ENCODE assay signal across 8 cellular contexts in the genomic region with DNA sequence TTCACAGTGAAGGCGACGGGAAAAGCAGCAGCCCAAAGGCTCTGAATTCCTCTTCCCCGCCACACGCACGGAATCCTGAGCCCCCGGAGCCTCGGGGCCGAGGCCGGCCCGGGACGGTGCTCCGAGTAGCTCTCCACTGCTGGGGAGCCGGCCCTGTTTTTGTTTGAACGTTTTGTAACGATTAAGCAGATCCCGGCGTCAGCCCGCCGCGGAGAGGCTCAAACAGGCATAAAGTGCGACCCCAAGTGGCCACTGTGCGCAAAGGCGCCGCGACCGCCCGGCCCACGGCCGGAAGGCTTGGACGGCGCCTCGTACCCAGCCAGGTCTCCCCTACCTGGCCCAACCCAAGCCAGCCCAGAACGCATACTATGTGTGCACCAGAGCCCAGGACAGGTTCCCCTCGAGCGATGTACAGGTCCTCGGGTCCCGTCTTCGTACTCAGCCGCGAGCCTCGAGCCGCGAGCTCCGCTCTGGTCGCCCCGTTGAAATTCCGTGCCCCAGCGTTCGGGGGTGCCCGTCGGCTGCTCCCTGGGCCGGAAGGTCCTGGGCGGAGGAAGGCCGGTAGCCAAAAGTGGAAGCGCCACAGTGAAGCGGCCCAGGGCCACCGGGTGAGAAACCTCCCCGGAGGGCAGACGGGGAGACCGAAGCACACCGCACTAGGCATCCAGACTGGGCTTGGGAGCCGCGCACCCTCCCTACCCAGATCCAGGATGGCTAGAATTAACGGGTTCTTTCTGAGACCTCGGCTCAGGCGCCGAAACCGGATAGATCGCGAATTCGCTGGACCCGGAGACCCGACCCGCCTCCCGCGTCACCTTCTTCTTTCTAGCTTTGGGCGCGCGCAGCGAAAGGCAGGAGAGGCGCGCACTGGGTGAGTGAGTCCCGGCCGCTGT. TPM values are rescaled to one million over a fixed set of nuclear protein-coding genes. Genes with fewer than 3 reads are reported as not detected.
DNase-seq lines count a peak whose midpoint lies in the region; ATAC-seq and TF ChIP-seq lines count a peak whose summit lies in the region.

No MANE protein-coding gene starts in this region.

- peaks cover 49 to 58% of the 10 kb centered on the region in 2 donors for H3K27me3 Mint-ChIP-seq in CD4-positive, alpha-beta memory T cell
- peaks cover 90% of the 10 kb centered on the region for H3K27me3 Mint-ChIP-seq in activated naive CD8-positive, alpha-beta T cell treated with anti-CD3 and anti-CD28 coated beads, Interleukin-2, amount 10 ng/mL, durations not matched to agents 7 days and 5 days
- H3K27me3 Mint-ChIP-seq in osteocyte (ENCODE audit: unreplicated experiment), result peaks cover 50% of the 10 kb centered on the region

- peak in 4 of 5 donors; percentile 32 to 43 (median 37) for DNase-seq in CD4-positive, alpha-beta memory T cell
- DNase-seq in KBM-7 (peak; percentile 79), SK-N-DZ (ENCODE audit: low spot score) (peak; percentile 91), Right ventricle myocardium superior (peak; percentile 96), osteocyte (ENCODE audit: extremely low spot score, unreplicated experiment) (peak; percentile 96), ureter (ENCODE audit: low spot score) (peak; percentile 94)
- peak; percentile 85 for DNase-seq in activated naive CD8-positive, alpha-beta T cell treated with anti-CD3 and anti-CD28 coated beads, Interleukin-2, amount 10 ng/mL, durations not matched to agents 7 days and 5 days

- H3K4me3 Mint-ChIP-seq in CD4-positive, alpha-beta memory T cell, result peak overlapping the region; percentile 64 to 86 (median 76)
- peak overlapping the region; percentile 80 for H3K4me3 Mint-ChIP-seq in activated naive CD8-positive, alpha-beta T cell treated with anti-CD3 and anti-CD28 coated beads, Interleukin-2, amount 10 ng/mL, durations not matched to agents 7 days and 5 days
- H3K4me3 Mint-ChIP-seq in osteocyte (ENCODE audit: unreplicated experiment), result peak overlapping the region; percentile 79

- ATAC-seq in GM19463 (IDR thresholded peaks at IDR 0.05; ENCODE audit: unreplicated experiment), result peak; percentile 58
- ATAC-seq in activated naive CD8-positive, alpha-beta T cell treated with anti-CD3 and anti-CD28 coated beads, Interleukin-2, amount 10 ng/mL, durations not matched to agents 7 days and 5 days (ENCODE audit: low read depth), result peak; percentile 48
- peak; percentile 64 for ATAC-seq in Right ventricle myocardium superior (ENCODE audit: poor library complexity)

- no peaks in the 10 kb centered on the region for H3K36me3 ChIP-seq in CD4-positive, alpha-beta memory T cell (ENCODE audit: insufficient read depth, low read length)

- H3K27me3 ChIP-seq in CD4-positive, alpha-beta memory T cell (ENCODE audit: insufficient read depth, low read length), result peaks cover 18% of the 10 kb centered on the region

- H3K4me1 ChIP-seq in CD4-positive, alpha-beta memory T cell (ENCODE audit: insufficient read depth, low read length), result peaks cover 11% of the 10 kb centered on the region

- TF ChIP-seq CTCF in osteocyte (IDR thresholded peaks at IDR 0.05), result peak; percentile 97

- H3K9me3 ChIP-seq in CD4-positive, alpha-beta memory T cell (ENCODE audit: control insufficient read depth in 1 of 2, low read length in 2 of 2), result no peaks in the 10 kb centered on the region

- intact Hi-C loops in CD4-positive, alpha-beta memory T cell (cut with micrococcal nuclease), result no loop called here
- intact Hi-C loops in Right ventricle myocardium superior (cut with DNase I), result loop anchor here (5.0 to 10.0 kb wide), 4 partner anchors 405 to 805 kb away; no protein-coding TSS in a partner anchor

- peak overlapping the region in 1 of 2 donors; percentile 31 for H3K4me3 ChIP-seq in CD4-positive, alpha-beta memory T cell (ENCODE audit: low read length in 2 of 2)

- H3K9me3 Mint-ChIP-seq in CD4-positive, alpha-beta memory T cell, result peaks cover 0 to 5% (median 0%) of the 10 kb centered on the region in 8 donors
- no peaks in the 10 kb centered on the region for H3K9me3 Mint-ChIP-seq in activated naive CD8-positive, alpha-beta T cell treated with anti-CD3 and anti-CD28 coated beads, Interleukin-2, amount 10 ng/mL, durations not matched to agents 7 days and 5 days
- H3K9me3 Mint-ChIP-seq in osteocyte (ENCODE audit: unreplicated experiment), result no peaks in the 10 kb centered on the region

- peaks cover 0 to 13% (median 9%) of the 10 kb centered on the region in 4 donors for H3K4me1 Mint-ChIP-seq in CD4-positive, alpha-beta memory T cell
- peaks cover 9% of the 10 kb centered on the region for H3K4me1 Mint-ChIP-seq in activated naive CD8-positive, alpha-beta T cell treated with anti-CD3 and anti-CD28 coated beads, Interleukin-2, amount 10 ng/mL, durations not matched to agents 7 days and 5 days
- peaks cover 30% of the 10 kb centered on the region for H3K4me1 Mint-ChIP-seq in osteocyte (ENCODE audit: unreplicated experiment)

- in situ Hi-C loops in KBM-7 (cut with MboI; ENCODE audit: low pct_unique_long_range_greater_than_20kb, low sequenced_read_pairs), result no loop called here

- CTCF ChIA-PET in CD4-positive, alpha-beta memory T cell (lab: Charles Lee; ENCODE audit: partially characterized antibody), result interaction anchor here (1.0 kb wide), 1 partner anchor 1640 kb away, joined by 3 read pairs; no protein-coding TSS in a partner anchor

- H3K27ac Mint-ChIP-seq in CD4-positive, alpha-beta memory T cell, result no peak overlapping the region
- H3K27ac Mint-ChIP-seq in activated naive CD8-positive, alpha-beta T cell treated with anti-CD3 and anti-CD28 coated beads, Interleukin-2, amount 10 ng/mL, durations not matched to agents 7 days and 5 days, result peak overlapping the region; percentile 25
- H3K27ac Mint-ChIP-seq in osteocyte (ENCODE audit: unreplicated experiment), result peak overlapping the region; percentile 95

- H3K36me3 Mint-ChIP-seq in CD4-positive, alpha-beta memory T cell, result no peaks in the 10 kb centered on the region
- H3K36me3 Mint-ChIP-seq in activated naive CD8-positive, alpha-beta T cell treated with anti-CD3 and anti-CD28 coated beads, Interleukin-2, amount 10 ng/mL, durations not matched to agents 7 days and 5 days, result no peaks in the 10 kb centered on the region
- peaks cover 2% of the 10 kb centered on the region for H3K36me3 Mint-ChIP-seq in osteocyte (ENCODE audit: unreplicated experiment)

- POLR2A ChIA-PET in CD4-positive, alpha-beta memory T cell (lab: Charles Lee; ENCODE audit: partially characterized antibody), result no interaction called here
- POLR2A ChIA-PET in activated naive CD8-positive, alpha-beta T cell treated with anti-CD3 and anti-CD28 coated beads, Interleukin-2, amount 10 ng/mL, durations not matched to agents 7 days and 5 days (lab: Charles Lee), result no interaction called here

- H3K27ac ChIP-seq in CD4-positive, alpha-beta memory T cell (ENCODE audit: low read depth, low read length), result no peak overlapping the region

RNA-seq across cellular contexts. Expression of a gene that starts 1.2 kb away (rescaled TPM):
- total RNA-seq in CD4-positive, alpha-beta memory T cell, result 1 to 10 TPM; 2.2 to 2.6 TPM
- polyA plus RNA-seq in CD4-positive, alpha-beta memory T cell, result under 1 TPM in 1 of 2 donors, not detected in 1; 0.07 TPM
- 3.6 and 3.8 TPM in 2 replicates for polyA plus RNA-seq in SK-N-DZ (2014; cell fraction: cytosol; rRNA removed)
- polyA plus RNA-seq in SK-N-DZ (2014; cell fraction: nucleus; rRNA removed), result 2.0 and 4.6 TPM in 2 replicates
- 1 to 10 TPM; 2.4 to 3.1 TPM for total RNA-seq in activated naive CD8-positive, alpha-beta T cell treated with anti-CD3 and anti-CD28 coated beads, Interleukin-2, amount 10 ng/mL, durations not matched to agents 7 days and 5 days
- total RNA-seq in Right ventricle myocardium superior, result 14.7 TPM
- 27.6 and 31.9 TPM in 2 replicates for total RNA-seq in osteocyte
- total RNA-seq in ureter, result 17.3 TPM

Comparison
In these comparisons a context has a peak if more than half of its experiments do, and no peak if none do; other contexts are left out.
1. DNase-seq: peak in every context shown above with its lines; median percentile 96 in Right ventricle myocardium superior; 96 in osteocyte; 94 in ureter; 91 in SK-N-DZ; 85 in activated naive CD8-positive, alpha-beta T cell treated with anti-CD3 and anti-CD28 coated beads, Interleukin-2, amount 10 ng/mL, durations not matched to agents 7 days and 5 days; 79 in KBM-7; 37 in CD4-positive, alpha-beta memory T cell.
2. H3K27ac Mint-ChIP-seq: peak in activated naive CD8-positive, alpha-beta T cell treated with anti-CD3 and anti-CD28 coated beads, Interleukin-2, amount 10 ng/mL, durations not matched to agents 7 days and 5 days (single experiment) and osteocyte (single experiment); none in CD4-positive, alpha-beta memory T cell (0 of 7).
3. Peak in every context shown above with its lines, with median percentiles within 50 percentile points of each other: H3K4me3 Mint-ChIP-seq and ATAC-seq.